9 cellular contexts compared by ENCODE assay signal in the genomic region with DNA sequence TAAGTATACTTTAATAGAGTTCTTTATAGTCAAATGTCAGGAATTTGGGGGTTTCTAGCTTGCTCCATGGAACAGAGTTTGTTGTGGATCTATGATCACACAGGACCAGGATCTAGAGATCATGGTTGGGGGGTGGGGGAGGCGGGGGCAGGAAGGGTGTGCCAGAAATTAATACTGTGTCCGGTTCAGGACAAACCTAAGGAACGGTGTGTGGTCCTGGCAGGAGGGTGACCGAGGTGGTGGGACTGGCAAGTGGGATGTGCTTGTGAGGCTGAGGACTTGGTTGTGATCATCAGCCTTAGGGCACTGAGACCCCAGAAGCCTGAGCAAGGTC. TPM values are rescaled to one million over a fixed set of nuclear protein-coding genes. Genes with fewer than 3 reads are reported as not detected.
DNase-seq lines count a peak whose midpoint lies in the region; ATAC-seq, FAIRE-seq and TF ChIP-seq lines count a peak whose summit lies in the region.
"Had no signal": no experiment of that assay in that cellular context is flagged by ENCODE, and none has a peak within 500 bp of the region (broad histone marks: within the 10 kb centered on the region; RNA-seq: fewer than 3 reads in every experiment).

No MANE protein-coding gene starts in this region.

- no peaks in the 10 kb centered on the region for H3K9me3 Mint-ChIP-seq in activated T-cell treated with anti-CD3 and anti-CD28 coated beads, Interleukin-2, amount 50 U/mL, for 72 hours

- H3K27ac Mint-ChIP-seq in activated T-cell treated with anti-CD3 and anti-CD28 coated beads, Interleukin-2, amount 50 U/mL, for 72 hours = peak overlapping the region; percentile 45

- H2AK5ac ChIP-seq in mesendoderm (ENCODE audit: low read length) = no peak overlapping the region

- no peak for FAIRE-seq in K562 (lab: Jason Lieb, UNC)

- no peak overlapping the region for H2BK120ac ChIP-seq in mesendoderm (ENCODE audit: low read depth, low read length)

- H3K79me2 ChIP-seq in K562 (ENCODE audit: control insufficient read depth, insufficient read depth, low read length) = no peaks in the 10 kb centered on the region
- H3K79me2 ChIP-seq in mesendoderm (ENCODE audit: control insufficient read depth, insufficient read depth, low read length) = no peaks in the 10 kb centered on the region

- H3K4me1 Mint-ChIP-seq in activated T-cell treated with anti-CD3 and anti-CD28 coated beads, Interleukin-2, amount 50 U/mL, for 72 hours (ENCODE audit: low read depth) = peaks cover 21% of the 10 kb centered on the region

- H3K9me3 ChIP-seq in K562 (replicated peaks; ENCODE audit: control insufficient read depth, insufficient read depth, low read depth, low read length) (no peaks in the 10 kb centered on the region), tibial artery (no peaks in the 10 kb centered on the region)

- H3K4me1 ChIP-seq in K562 (replicated peaks in 1 of 2; ENCODE audit: control insufficient read depth in 2 of 2, insufficient read depth in 2 of 2, low read length in 2 of 2) = no peaks in the 10 kb centered on the region
- no peaks in the 10 kb centered on the region for H3K4me1 ChIP-seq in mesendoderm (ENCODE audit: control insufficient read depth, low read depth, low read length)
- H3K4me1 ChIP-seq in tibial artery = peaks cover 0 to 4% (median 0%) of the 10 kb centered on the region in 4 donors

- H3K9ac ChIP-seq in K562 (ENCODE audit: insufficient read depth in 1 of 2, low read depth in 2 of 2, low read length in 2 of 2) = 0 out of 4 replicates have a peak overlapping the region, but pooled peaks of 1 of the 2 experiments have one; percentile 84
- no peak overlapping the region for H3K9ac ChIP-seq in mesendoderm (ENCODE audit: low read length)

- no peak overlapping the region for H4K8ac ChIP-seq in mesendoderm (ENCODE audit: low read depth, low read length)

- POLR2A ChIA-PET in K562 (lab: Yijun Ruan, JAX) = interaction anchor here (0.6 kb wide), 1 partner anchor 116 kb away, joined by 4 read pairs; no protein-coding TSS in a partner anchor

- intact Hi-C loops in K562 (cut with micrococcal nuclease) = loop anchor here (5.0 kb wide), 1 partner anchor 116 kb away; a partner anchor contains a TSS
- intact Hi-C loops in tibial artery (cut with DNase I; ENCODE audit: low total_unique reads) = no loop called here

- H2BK15ac ChIP-seq in mesendoderm (replicated peaks; ENCODE audit: low read depth) = no peak overlapping the region

- no peak overlapping the region for H3K23ac ChIP-seq in mesendoderm (ENCODE audit: low read length)

- TF ChIP-seq RAD21 in K562 (CRISPR knock-in tag; conservative IDR thresholded peaks at IDR 0.05 in 1 of 2, IDR thresholded peaks at IDR 0.05 in 1 of 2) = no peak

- no peak for ATAC-seq in activated T-cell treated with anti-CD3 and anti-CD28 coated beads, Interleukin-2, amount 50 U/mL, for 72 hours (replicated peaks in 1 of 2)
- peak; percentile 41 for ATAC-seq in K562

- no peak overlapping the region for H2BK5ac ChIP-seq in mesendoderm (ENCODE audit: low read length)

- peak overlapping the region; percentile 96 for H3K4me2 ChIP-seq in K562 (ENCODE audit: insufficient read depth, low read length)
- H3K4me2 ChIP-seq in mesendoderm (ENCODE audit: low read length) = no peak overlapping the region

- WGBS in K562 (ENCODE audit: insufficient coverage, low coverage, missing lambda C conversion rate) = 0% methylated on average over 4 of the region's 4 CpGs
- no CpG with 5 or more reads among the region's 4 CpGs for WGBS in mesendoderm (ENCODE audit: extremely low coverage, insufficient coverage, low lambda C conversion rate)

- TF ChIP-seq EP300 in K562 (IDR thresholded peaks at IDR 0.05; ENCODE audit: low read length) = no peak

- H4K5ac ChIP-seq in mesendoderm (ENCODE audit: low read length) = no peak overlapping the region

- no peak overlapping the region for H3K27ac ChIP-seq in K562 (ENCODE audit: extremely low read depth, low read depth, low read length)
- no peak overlapping the region for H3K27ac ChIP-seq in mesendoderm (ENCODE audit: low read depth, low read length)
- H3K27ac ChIP-seq in tibial artery = peak overlapping the region; percentile 64 to 68

- H3K27me3 Mint-ChIP-seq in activated T-cell treated with anti-CD3 and anti-CD28 coated beads, Interleukin-2, amount 50 U/mL, for 72 hours (ENCODE audit: low read depth) = no peaks in the 10 kb centered on the region

- no peaks in the 10 kb centered on the region for H3K79me1 ChIP-seq in mesendoderm (ENCODE audit: low read length)

- H3K36me3 ChIP-seq in K562 (ENCODE audit: control insufficient read depth, insufficient read depth, low read length) (no peaks in the 10 kb centered on the region), mesendoderm (ENCODE audit: control insufficient read depth, insufficient read depth, low read length) (no peaks in the 10 kb centered on the region), tibial artery (no peaks in the 10 kb centered on the region)

- no peaks in the 10 kb centered on the region for H3K36me3 Mint-ChIP-seq in activated T-cell treated with anti-CD3 and anti-CD28 coated beads, Interleukin-2, amount 50 U/mL, for 72 hours (ENCODE audit: insufficient read depth in 2 of 2)

- H3K4ac ChIP-seq in mesendoderm (ENCODE audit: low read depth, low read length) = no peak overlapping the region

- no peak for TF ChIP-seq POLR2A in K562 (conservative IDR thresholded peaks at IDR 0.05)

- H3K18ac ChIP-seq in mesendoderm (ENCODE audit: low read length) = no peak overlapping the region

- in situ Hi-C loops in K562 (cut with MboI) = no loop called here

- H3K4me3 Mint-ChIP-seq in activated T-cell treated with anti-CD3 and anti-CD28 coated beads, Interleukin-2, amount 50 U/mL, for 72 hours = peak overlapping the region; percentile 83 to 84

- peaks cover 4 to 5% of the 10 kb centered on the region in 2 experiments; a peak in 2 of 5 replicates for H3K27me3 ChIP-seq in K562 (ENCODE audit: control insufficient read depth in 2 of 2, insufficient read depth in 2 of 2, low read length in 2 of 2)
- no peaks in the 10 kb centered on the region for H3K27me3 ChIP-seq in mesendoderm (ENCODE audit: insufficient read depth, low read length, poor library complexity)
- no peaks in the 10 kb centered on the region for H3K27me3 ChIP-seq in tibial artery

- H4K20me1 ChIP-seq in K562 (replicated peaks; ENCODE audit: control insufficient read depth, insufficient read depth, low read length) = no peaks in the 10 kb centered on the region

- peak overlapping the region; percentile 41; the same call in 1 of the 2 replicates for H3K4me3 ChIP-seq in K562
- H3K4me3 ChIP-seq in mesendoderm (ENCODE audit: low read length) = no peak overlapping the region
- peak overlapping the region; percentile 51 to 68 for H3K4me3 ChIP-seq in tibial artery

- TF ChIP-seq CTCF in K562 (IDR thresholded peaks at IDR 0.05 in 2 of 3, conservative IDR thresholded peaks at IDR 0.05 in 1 of 3; ENCODE audit: insufficient read depth in 2 of 3, low read depth in 1 of 3, low read length in 3 of 3) (no peak), tibial artery (IDR thresholded peaks at IDR 0.05) (no peak)

- DNase-seq in activated T-cell treated with anti-CD3 and anti-CD28 coated beads, Interleukin-2, amount 50 U/mL, for 72 hours = no peak
- no peak for DNase-seq in activated T-cell treated with anti-CD3 and anti-CD28 coated beads for 4 hours
- no peak for DNase-seq in K562 (ENCODE audit: extremely low read depth in 1 of 4, low spot score in 3 of 4)
- DNase-seq in mesendoderm = no peak
- DNase-seq in tibial artery = no peak
- no peak for DNase-seq in LoVo (ENCODE audit: low spot score)
- DNase-seq in medulla oblongata (ENCODE audit: extremely low spot score) = no peak
- no peak for DNase-seq in NOMO-1 (lab: John Stamatoyannopoulos, UW; ENCODE audit: unreplicated experiment in 2 of 2)

- H2AFZ ChIP-seq in K562 (ENCODE audit: low read depth, low read length) = peak overlapping the region; percentile 99; the same call in 1 of the 2 replicates

- no peaks in the 10 kb centered on the region for H3K9me1 ChIP-seq in K562 (ENCODE audit: control insufficient read depth, insufficient read depth, low read length)

- peak overlapping the region; percentile 88 for H3K56ac ChIP-seq in mesendoderm (ENCODE audit: low read length)

- CTCF ChIA-PET in K562 (lab: Yijun Ruan, JAX; ENCODE audit: low intra/inter-chr PET ratio) = no interaction called here

- BruUV-seq in K562 (replicated peaks; lab: Mats Ljungman, UMichigan) = no TSS peak

RNA-seq across cellular contexts. Expression of a gene that starts 27.9 kb away (rescaled TPM):
- total RNA-seq in activated T-cell treated with anti-CD3 and anti-CD28 coated beads, Interleukin-2, amount 50 U/mL, for 72 hours = not detected
- total RNA-seq in K562 (2011; cell fraction: chromatin; rRNA removed; ENCODE audit: low replicate concordance) = not detected in 2 replicates
- total RNA-seq in K562 (2011; cell fraction: nucleolus; rRNA removed) = not detected in 2 replicates
- not detected in 2 replicates for total RNA-seq in K562 (2011; cell fraction: nucleoplasm; rRNA removed)
- total RNA-seq in K562 (2014; rRNA removed) = not detected in 2 replicates
- not detected in 2 replicates for total RNA-seq in K562 (2014; rRNA removed; fragmentation: Illumina TruSeq; extraction: Trizol)
- not detected in 2 replicates for total RNA-seq in K562 (2015; rRNA removed; fragmentation: Illumina TruSeq; extraction: Trizol)
- not detected in 2 replicates for total RNA-seq in K562 (2021)
- not detected in 2 replicates for polyA plus RNA-seq in K562 (2011; rRNA removed)
- polyA plus RNA-seq in K562 (2011; cell fraction: cytosol; rRNA removed) = not detected in 2 replicates
- polyA plus RNA-seq in K562 (2011; cell fraction: nucleus; rRNA removed) = not detected in 2 replicates
- not detected in 2 replicates for polyA plus RNA-seq in K562 (2012)
- not detected in 2 replicates for polyA plus RNA-seq in K562 (2014; fragmentation: Illumina TruSeq; extraction: Trizol)
- not detected for polyA plus RNA-seq in K562 (2014; fragmentation: Nextera tagmentation; extraction: Ambion mirVana)
- polyA plus RNA-seq in K562 (2014; rRNA removed) = not detected in 2 replicates
- polyA minus RNA-seq in K562 (2011; rRNA and poly(A)+ RNA removed) = not detected in 2 replicates
- not detected in 2 replicates for polyA minus RNA-seq in K562 (2011; cell fraction: cytosol; rRNA and poly(A)+ RNA removed)
- polyA minus RNA-seq in K562 (2011; cell fraction: nucleus; rRNA and poly(A)+ RNA removed) = not detected in 2 replicates
- not detected for polyA plus RNA-seq in mesendoderm (2013, experiment 1 of 2)
- not detected for polyA plus RNA-seq in mesendoderm (2013, experiment 2 of 2)
- polyA plus RNA-seq: neural cell had no signal

RNA-seq across cellular contexts. Expression of a gene that starts 41.0 kb away (rescaled TPM):
- not detected for total RNA-seq in activated T-cell treated with anti-CD3 and anti-CD28 coated beads, Interleukin-2, amount 50 U/mL, for 72 hours
- not detected in 2 replicates for total RNA-seq in K562 (2011; cell fraction: chromatin; rRNA removed; ENCODE audit: low replicate concordance)
- not detected in 2 replicates for total RNA-seq in K562 (2011; cell fraction: nucleolus; rRNA removed)
- total RNA-seq in K562 (2011; cell fraction: nucleoplasm; rRNA removed) = not detected in 2 replicates
- total RNA-seq in K562 (2014; rRNA removed) (not detected in 2 replicates), K562 (2014; rRNA removed; fragmentation: Illumina TruSeq; extraction: Trizol) (not detected in 2 replicates), K562 (2015; rRNA removed; fragmentation: Illumina TruSeq; extraction: Trizol) (not detected in 2 replicates), K562 (2021) (not detected in 2 replicates)
- polyA plus RNA-seq in K562 (2011; rRNA removed) (not detected in 2 replicates), K562 (2014; fragmentation: Illumina TruSeq; extraction: Trizol) (not detected in 2 replicates), K562 (2014; fragmentation: Nextera tagmentation; extraction: Ambion mirVana) (not detected), K562 (2014; rRNA removed) (not detected in 2 replicates)
- polyA plus RNA-seq in K562 (2011; cell fraction: cytosol; rRNA removed) = not detected in 2 replicates
- not detected in 2 replicates for polyA plus RNA-seq in K562 (2011; cell fraction: nucleus; rRNA removed)
- not detected in 2 replicates for polyA plus RNA-seq in K562 (2012)
- polyA minus RNA-seq in K562 (2011; rRNA and poly(A)+ RNA removed) = not detected in 2 replicates
- polyA minus RNA-seq in K562 (2011; cell fraction: cytosol; rRNA and poly(A)+ RNA removed) = not detected in 2 replicates
- not detected in 2 replicates for polyA minus RNA-seq in K562 (2011; cell fraction: nucleus; rRNA and poly(A)+ RNA removed)
- polyA plus RNA-seq in mesendoderm (2013, experiment 1 of 2) = not detected
- polyA plus RNA-seq in mesendoderm (2013, experiment 2 of 2) = not detected
- polyA plus RNA-seq: neural cell had no signal

Comparison
In these comparisons a context has a peak if more than half of its experiments do, and no peak if none do; other contexts are left out.
1. H3K27ac ChIP-seq: peak in tibial artery (2 of 2); none in K562 (single experiment) and mesendoderm (single experiment).